8 cellular contexts compared by ENCODE assay signal in genomic region chr19:2475018-2475701, GRCh38. TPM values are rescaled to one million over a fixed set of nuclear protein-coding genes. Genes with fewer than 3 reads are reported as not detected.
DNase-seq lines count a peak whose midpoint lies in the region; ATAC-seq, FAIRE-seq and TF ChIP-seq lines count a peak whose summit lies in the region.

No MANE protein-coding gene starts in this region.

- no peak for TF ChIP-seq POLR2A in A549 (IDR thresholded peaks at IDR 0.05; ENCODE audit: low read length)

- no peaks in the 10 kb centered on the region for H3K9me3 Mint-ChIP-seq in activated CD4-positive, alpha-beta T cell treated with anti-CD3 and anti-CD28 coated beads, Interleukin-2, amount 10 ng/mL, durations not matched to agents 7 days and 5 days

- peak overlapping the region; percentile 72 for H3K27ac Mint-ChIP-seq in activated CD4-positive, alpha-beta T cell treated with anti-CD3 and anti-CD28 coated beads, Interleukin-2, amount 10 ng/mL, durations not matched to agents 7 days and 5 days

- no peak for TF ChIP-seq EP300 in A549 (IDR thresholded peaks at IDR 0.05)

- no peaks in the 10 kb centered on the region for H3K9me3 ChIP-seq in A549

- H3K36me3 Mint-ChIP-seq in activated CD4-positive, alpha-beta T cell treated with anti-CD3 and anti-CD28 coated beads, Interleukin-2, amount 10 ng/mL, durations not matched to agents 7 days and 5 days (ENCODE audit: low read depth), result peaks cover 25% of the 10 kb centered on the region

- H3K4me1 Mint-ChIP-seq in activated CD4-positive, alpha-beta T cell treated with anti-CD3 and anti-CD28 coated beads, Interleukin-2, amount 10 ng/mL, durations not matched to agents 7 days and 5 days, result peaks cover 19% of the 10 kb centered on the region

- WGBS in A549 (ENCODE audit: missing lambda C conversion rate), result 0% methylated on average over 7 of the region's 45 CpGs

- no peak for TF ChIP-seq RAD21 in A549 (conservative IDR thresholded peaks at IDR 0.05 in 1 of 2, IDR thresholded peaks at IDR 0.05 in 1 of 2)

- POLR2A ChIA-PET in A549 (lab: Yijun Ruan, JAX), result interaction anchor here (0.6 to 5.2 kb wide), 55 partner anchors 9 to 1341 kb away, joined by 3 to 211 read pairs (median 7); partner anchors contain the start of genes ABHD17A, LMNB2, PLEKHJ1 and THOP1
- POLR2A ChIA-PET in activated CD4-positive, alpha-beta T cell treated with anti-CD3 and anti-CD28 coated beads, Interleukin-2, amount 10 ng/mL, durations not matched to agents 7 days and 5 days (lab: Charles Lee), result interaction anchor here (0.6 to 2.3 kb wide), 12 partner anchors 19 to 1027 kb away, joined by 3 to 27 read pairs (median 8); partner anchors contain the start of gene LMNB2

- CTCF ChIA-PET in A549 (lab: Yijun Ruan, JAX), result interaction anchor here (0.6 to 10.5 kb wide), 6 partner anchors 8 to 137 kb away, joined by 3 to 156 read pairs (median 6); no protein-coding TSS in a partner anchor
- CTCF ChIA-PET in activated CD4-positive, alpha-beta T cell treated with anti-CD3 and anti-CD28 coated beads, Interleukin-2, amount 10 ng/mL, durations not matched to agents 7 days and 5 days (lab: Charles Lee), result interaction anchor here (0.6 to 3.5 kb wide), 15 partner anchors 9 to 743 kb away, joined by 3 to 30 read pairs (median 3); partner anchors contain the start of gene TIMM13

- H3K4me1 ChIP-seq in A549, result peaks cover 9% of the 10 kb centered on the region

- no peak for FAIRE-seq in A549 (lab: Jason Lieb, UNC)

- DNase-seq in A549 (ENCODE audit: low read depth in 1 of 2, low spot score in 1 of 2), result peak in 1 of 2 experiments; percentile 76
- DNase-seq in Kasumi-1 (lab: John Stamatoyannopoulos, UW), result peak; percentile 44 to 49
- DNase-seq in activated CD4-positive, alpha-beta T cell treated with anti-CD3 and anti-CD28 coated beads, Interleukin-2, amount 10 ng/mL, durations not matched to agents 7 days and 5 days, result peak; percentile 62
- DNase-seq in dermis blood vessel endothelial cell, result peak; percentile 73
- DNase-seq in lung microvascular endothelial cell (ENCODE audit: low read depth in 2 of 2), result peak; percentile 67
- DNase-seq in stimulated activated CD8-positive, alpha-beta memory T cell treated with anti-CD3 and anti-CD28 coated beads, Interleukin-2, amount 100 ng/mL, for 48 hours (ENCODE audit: low read depth in 2 of 2), result peak; percentile 63 to 66
- DNase-seq in NCI-H510A treated with DMSO at 0.1 percent for 48 hours (lab: John Stamatoyannopoulos, UW), result no peak

- TF ChIP-seq CTCF in A549 (IDR thresholded peaks at IDR 0.05), result no peak

- H3K27me3 Mint-ChIP-seq in activated CD4-positive, alpha-beta T cell treated with anti-CD3 and anti-CD28 coated beads, Interleukin-2, amount 10 ng/mL, durations not matched to agents 7 days and 5 days, result no peaks in the 10 kb centered on the region

- peak overlapping the region; percentile 92 for H3K4me2 ChIP-seq in A549

- ATAC-seq in A549, result peak; percentile 44 to 55
- ATAC-seq in GM19328 (IDR thresholded peaks at IDR 0.05; ENCODE audit: unreplicated experiment), result peak; percentile 0

- H3K27ac ChIP-seq in A549, result peak overlapping the region; percentile 89 to 96

- H3K4me3 ChIP-seq in A549, result peak overlapping the region; percentile 95

- peak overlapping the region; percentile 99 for H3K4me3 Mint-ChIP-seq in activated CD4-positive, alpha-beta T cell treated with anti-CD3 and anti-CD28 coated beads, Interleukin-2, amount 10 ng/mL, durations not matched to agents 7 days and 5 days

TF ChIP-seq in A549, 52 proteins besides CTCF, POLR2A, EP300 and RAD21:
- no peak for TF ChIP-seq RARB (CRISPR knock-in tag; IDR thresholded peaks at IDR 0.05)
- peak; percentile 60; the same call in 1 of the 2 replicates for TF ChIP-seq MAX (IDR thresholded peaks at IDR 0.05)
- TF ChIP-seq KDM1A (IDR thresholded peaks at IDR 0.05; ENCODE audit: low read depth), result peak; percentile 98
- TF ChIP-seq CHD4 (IDR thresholded peaks at IDR 0.05; ENCODE audit: borderline replicate concordance), result peak; percentile 92; the same call in 1 of the 2 replicates
- TF ChIP-seq TP53 (CRISPR knock-in tag; IDR thresholded peaks at IDR 0.05), result 0 out of 2 replicates have a peak, but pooled peaks have one; percentile 9
- no peak for TF ChIP-seq ZSCAN20 (CRISPR knock-in tag; IDR thresholded peaks at IDR 0.05)
- TF ChIP-seq HDAC2 (IDR thresholded peaks at IDR 0.05), result peak; percentile 92
- no peak for TF ChIP-seq RFX5 (IDR thresholded peaks at IDR 0.05)
- TF ChIP-seq RCOR1 (IDR thresholded peaks at IDR 0.05; ENCODE audit: low read depth, low read length), result 0 out of 2 replicates have a peak, but pooled peaks have one; percentile 57

RNA-seq across cellular contexts. Expression of gene GADD45B, which starts 0.8 kb away (rescaled TPM):
- polyA plus RNA-seq in A549 (2011; rRNA removed), result 65.3 and 72.5 TPM in 2 replicates
- polyA plus RNA-seq in A549 (2012; cell fraction: cytosol; rRNA removed), result 120 and 125 TPM in 2 replicates
- polyA plus RNA-seq in A549 (2012; cell fraction: nucleus; rRNA removed), result 193 and 205 TPM in 2 replicates
- polyA plus RNA-seq in A549 (2017; fragmentation: RNase III; extraction: RNeasy Plus Mini Kit Qiagen cat#74134 plus additional on column Dnase treatment), result 38.6 to 42.4 TPM (median 39.9 TPM) in 3 replicates
- 42.7 and 50.1 TPM in 2 replicates for polyA minus RNA-seq in A549 (2011; rRNA and poly(A)+ RNA removed)
- total RNA-seq in activated CD4-positive, alpha-beta T cell treated with anti-CD3 and anti-CD28 coated beads, Interleukin-2, amount 10 ng/mL, durations not matched to agents 7 days and 5 days, result 10 to 100 TPM; 31.2 to 39.2 TPM
- 53.4 and 114 TPM in 2 replicates for total RNA-seq in dermis blood vessel endothelial cell
- 49.5 and 175 TPM in 2 replicates for total RNA-seq in lung microvascular endothelial cell

RNA-seq across cellular contexts. Expression of gene LMNB2, which starts 18.4 kb away (rescaled TPM):
- polyA plus RNA-seq in A549 (2011; rRNA removed), result 53.5 and 54.6 TPM in 2 replicates
- polyA plus RNA-seq in A549 (2012; cell fraction: cytosol; rRNA removed), result 96.0 and 132 TPM in 2 replicates
- polyA plus RNA-seq in A549 (2012; cell fraction: nucleus; rRNA removed), result 167 and 168 TPM in 2 replicates
- 93.6 to 105 TPM (median 97.7 TPM) in 3 replicates for polyA plus RNA-seq in A549 (2017; fragmentation: RNase III; extraction: RNeasy Plus Mini Kit Qiagen cat#74134 plus additional on column Dnase treatment)
- polyA minus RNA-seq in A549 (2011; rRNA and poly(A)+ RNA removed), result 53.1 and 60.5 TPM in 2 replicates
- total RNA-seq in activated CD4-positive, alpha-beta T cell treated with anti-CD3 and anti-CD28 coated beads, Interleukin-2, amount 10 ng/mL, durations not matched to agents 7 days and 5 days, result 100 to 1,000 TPM; 101 to 113 TPM
- total RNA-seq in dermis blood vessel endothelial cell, result 57.3 and 179 TPM in 2 replicates
- 50.6 and 51.9 TPM in 2 replicates for total RNA-seq in lung microvascular endothelial cell

RNA-seq across cellular contexts. Expression of gene TIMM13, which starts 47.8 kb away (rescaled TPM):
- polyA plus RNA-seq in A549 (2011; rRNA removed) (23.9 and 24.7 TPM in 2 replicates), A549 (2017; fragmentation: RNase III; extraction: RNeasy Plus Mini Kit Qiagen cat#74134 plus additional on column Dnase treatment) (73.6 to 85.7 TPM (median 81.2 TPM) in 3 replicates)
- polyA plus RNA-seq in A549 (2012; cell fraction: cytosol; rRNA removed), result 128 and 159 TPM in 2 replicates
- 95.9 and 129 TPM in 2 replicates for polyA plus RNA-seq in A549 (2012; cell fraction: nucleus; rRNA removed)
- 5.7 and 9.2 TPM in 2 replicates for polyA minus RNA-seq in A549 (2011; rRNA and poly(A)+ RNA removed)
- total RNA-seq in activated CD4-positive, alpha-beta T cell treated with anti-CD3 and anti-CD28 coated beads, Interleukin-2, amount 10 ng/mL, durations not matched to agents 7 days and 5 days, result 10 to 100 TPM; 49.0 to 66.4 TPM
- total RNA-seq in dermis blood vessel endothelial cell (48.3 and 53.5 TPM in 2 replicates), lung microvascular endothelial cell (38.6 and 46.2 TPM in 2 replicates)
